In the genomic region with DNA sequence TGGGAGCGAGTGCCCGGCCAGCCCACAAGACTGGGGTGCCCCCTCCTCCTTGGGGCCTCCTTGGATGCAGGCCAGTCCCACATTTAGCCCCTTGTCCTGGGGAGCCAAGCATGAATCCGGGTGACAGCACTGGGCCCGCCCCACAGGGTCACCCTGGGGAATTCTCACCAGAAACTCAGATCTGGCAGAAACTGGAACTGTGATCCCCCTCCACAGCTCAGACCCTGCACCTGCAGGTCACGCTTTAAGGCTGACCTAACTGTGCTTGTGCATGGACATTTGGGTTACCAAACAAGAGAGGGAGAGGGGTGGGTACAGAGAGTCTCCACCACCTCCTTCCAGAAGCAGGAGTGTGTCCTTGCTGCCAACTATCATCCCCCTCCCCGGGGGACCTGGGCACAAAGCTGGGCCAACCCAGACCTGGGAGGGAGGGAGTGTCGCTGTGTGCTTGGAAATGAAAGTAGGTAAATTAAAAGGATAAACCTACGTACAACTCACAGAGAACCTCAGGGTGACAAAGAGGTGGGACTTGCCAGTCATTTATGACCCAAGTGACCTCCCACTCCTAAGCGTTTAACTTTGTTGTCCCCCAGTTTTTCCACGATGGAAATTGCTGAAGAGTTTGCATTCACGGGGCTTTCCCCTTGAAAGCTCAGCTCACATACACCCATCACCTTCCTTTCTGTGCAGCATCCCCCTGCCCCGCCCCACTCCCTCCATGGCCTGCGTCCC, we compare ENCODE assay signal across 11 cellular contexts. TPM values are rescaled to one million over a fixed set of nuclear protein-coding genes. Genes with fewer than 3 reads are reported as not detected.
A peak's percentile ranks its signal among the peaks of the same experiment; 100 is the strongest.
DNase-seq lines count a peak whose midpoint lies in the region; ATAC-seq and FAIRE-seq lines count a peak whose summit lies in the region.
"Had no signal": no experiment of that assay in that cellular context is flagged by ENCODE, and none has a peak within 500 bp of the region (broad histone marks: within the 10 kb centered on the region; RNA-seq: fewer than 3 reads in every experiment).

No MANE protein-coding gene starts in this region.

- ATAC-seq in GM21717 (IDR thresholded peaks at IDR 0.05; ENCODE audit: unreplicated experiment) (peak; percentile 61), HG03521 (IDR thresholded peaks at IDR 0.05; ENCODE audit: unreplicated experiment) (peak; percentile 41)
- peak; percentile 89 for ATAC-seq in stimulated activated memory B cell treated with anti-CD40 and anti-IgM and Interleukin-4, amounts not matched to agents 10 μg/mL and 1 μg/mL and 100 μg/mL, for 72 hours
- ATAC-seq: Panc1 had no signal

- peaks cover 36% of the 10 kb centered on the region for H3K4me1 Mint-ChIP-seq in activated CD4-positive, alpha-beta memory T cell treated with anti-CD3 and anti-CD28 coated beads for 36 hours (ENCODE audit: low read depth)
- H3K4me1 Mint-ChIP-seq in activated CD4-positive, alpha-beta memory T cell treated with anti-CD3 and anti-CD28 coated beads, Interleukin-2, amount 10 ng/mL, durations not matched to agents 7 days and 5 days = peaks cover 33% of the 10 kb centered on the region
- H3K4me1 Mint-ChIP-seq in stimulated activated memory B cell treated with anti-CD40 and anti-IgM and Interleukin-4, amounts not matched to agents 10 μg/mL and 1 μg/mL and 100 μg/mL, for 72 hours = peaks cover 90% of the 10 kb centered on the region

- no peaks in the 10 kb centered on the region for H3K9me3 Mint-ChIP-seq in activated CD4-positive, alpha-beta memory T cell treated with anti-CD3 and anti-CD28 coated beads for 36 hours
- no peaks in the 10 kb centered on the region for H3K9me3 Mint-ChIP-seq in activated CD4-positive, alpha-beta memory T cell treated with anti-CD3 and anti-CD28 coated beads, Interleukin-2, amount 10 ng/mL, durations not matched to agents 7 days and 5 days
- no peaks in the 10 kb centered on the region for H3K9me3 Mint-ChIP-seq in stimulated activated memory B cell treated with anti-CD40 and anti-IgM and Interleukin-4, amounts not matched to agents 10 μg/mL and 1 μg/mL and 100 μg/mL, for 72 hours
- H3K9me3 Mint-ChIP-seq: activated naive CD8-positive, alpha-beta T cell treated with anti-CD3 and anti-CD28 coated beads, Interleukin-2, amount 10 ng/mL, durations not matched to agents 7 days and 5 days had no signal

- CTCF ChIA-PET in activated CD4-positive, alpha-beta memory T cell treated with anti-CD3 and anti-CD28 coated beads for 36 hours (lab: Charles Lee) = interaction anchor here (1.5 to 2.5 kb wide), 4 partner anchors 9 to 113 kb away, joined by 5 to 7 read pairs (median 6); a partner anchor contains a TSS
- CTCF ChIA-PET in activated CD4-positive, alpha-beta memory T cell treated with anti-CD3 and anti-CD28 coated beads, Interleukin-2, amount 10 ng/mL, durations not matched to agents 7 days and 5 days (lab: Charles Lee) = interaction anchor here (1.3 to 1.6 kb wide), 2 partner anchors 23 to 113 kb away, joined by 4 to 7 read pairs; no protein-coding TSS in a partner anchor

- no peak for FAIRE-seq in HTR-8/SVneo (lab: Jason Lieb, UNC)

- peaks cover 1% of the 10 kb centered on the region for H3K36me3 Mint-ChIP-seq in activated CD4-positive, alpha-beta memory T cell treated with anti-CD3 and anti-CD28 coated beads for 36 hours
- no peaks in the 10 kb centered on the region for H3K36me3 Mint-ChIP-seq in activated CD4-positive, alpha-beta memory T cell treated with anti-CD3 and anti-CD28 coated beads, Interleukin-2, amount 10 ng/mL, durations not matched to agents 7 days and 5 days (ENCODE audit: low read depth)
- H3K36me3 Mint-ChIP-seq in stimulated activated memory B cell treated with anti-CD40 and anti-IgM and Interleukin-4, amounts not matched to agents 10 μg/mL and 1 μg/mL and 100 μg/mL, for 72 hours = peaks cover 5% of the 10 kb centered on the region

- POLR2A ChIA-PET in activated CD4-positive, alpha-beta memory T cell treated with anti-CD3 and anti-CD28 coated beads for 36 hours (lab: Charles Lee) = no interaction called here
- POLR2A ChIA-PET in activated CD4-positive, alpha-beta memory T cell treated with anti-CD3 and anti-CD28 coated beads, Interleukin-2, amount 10 ng/mL, durations not matched to agents 7 days and 5 days (lab: Charles Lee) = no interaction called here

- DNase-seq in activated CD4-positive, alpha-beta memory T cell treated with anti-CD3 and anti-CD28 coated beads for 36 hours = peak; percentile 43
- no peak for DNase-seq in activated CD4-positive, alpha-beta memory T cell treated with anti-CD3 and anti-CD28 coated beads, Interleukin-2, amount 10 ng/mL, durations not matched to agents 7 days and 5 days
- DNase-seq in dermis blood vessel endothelial cell (no peak), HTR-8/SVneo (ENCODE audit: insufficient read length, low spot score) (no peak), LoVo (ENCODE audit: low spot score) (no peak)
- DNase-seq: activated naive CD8-positive, alpha-beta T cell treated with anti-CD3 and anti-CD28 coated beads, Interleukin-2, amount 10 ng/mL, durations not matched to agents 7 days and 5 days; substantia nigra had no signal

- no peak overlapping the region for H3K4me3 Mint-ChIP-seq in activated CD4-positive, alpha-beta memory T cell treated with anti-CD3 and anti-CD28 coated beads for 36 hours
- H3K4me3 Mint-ChIP-seq in activated CD4-positive, alpha-beta memory T cell treated with anti-CD3 and anti-CD28 coated beads, Interleukin-2, amount 10 ng/mL, durations not matched to agents 7 days and 5 days = no peak overlapping the region
- H3K4me3 Mint-ChIP-seq in stimulated activated memory B cell treated with anti-CD40 and anti-IgM and Interleukin-4, amounts not matched to agents 10 μg/mL and 1 μg/mL and 100 μg/mL, for 72 hours = peak overlapping the region; percentile 75

- H3K27ac Mint-ChIP-seq in activated CD4-positive, alpha-beta memory T cell treated with anti-CD3 and anti-CD28 coated beads for 36 hours = no peak overlapping the region
- H3K27ac Mint-ChIP-seq in activated CD4-positive, alpha-beta memory T cell treated with anti-CD3 and anti-CD28 coated beads, Interleukin-2, amount 10 ng/mL, durations not matched to agents 7 days and 5 days = no peak overlapping the region
- H3K27ac Mint-ChIP-seq in stimulated activated memory B cell treated with anti-CD40 and anti-IgM and Interleukin-4, amounts not matched to agents 10 μg/mL and 1 μg/mL and 100 μg/mL, for 72 hours = peak overlapping the region; percentile 94
- H3K27ac Mint-ChIP-seq: activated naive CD8-positive, alpha-beta T cell treated with anti-CD3 and anti-CD28 coated beads, Interleukin-2, amount 10 ng/mL, durations not matched to agents 7 days and 5 days had no signal

- intact Hi-C loops in activated CD4-positive, alpha-beta memory T cell treated with anti-CD3 and anti-CD28 coated beads for 36 hours (cut with micrococcal nuclease) = no loop called here

- no peaks in the 10 kb centered on the region for H3K27me3 Mint-ChIP-seq in activated CD4-positive, alpha-beta memory T cell treated with anti-CD3 and anti-CD28 coated beads for 36 hours
- peaks cover 2% of the 10 kb centered on the region for H3K27me3 Mint-ChIP-seq in activated CD4-positive, alpha-beta memory T cell treated with anti-CD3 and anti-CD28 coated beads, Interleukin-2, amount 10 ng/mL, durations not matched to agents 7 days and 5 days
- H3K27me3 Mint-ChIP-seq in stimulated activated memory B cell treated with anti-CD40 and anti-IgM and Interleukin-4, amounts not matched to agents 10 μg/mL and 1 μg/mL and 100 μg/mL, for 72 hours = no peaks in the 10 kb centered on the region

RNA-seq across cellular contexts. Expression of a gene that starts 9.1 kb away (rescaled TPM):
- total RNA-seq in activated CD4-positive, alpha-beta memory T cell treated with anti-CD3 and anti-CD28 coated beads for 36 hours = 10 to 100 TPM; 19.5 to 23.0 TPM
- total RNA-seq in activated CD4-positive, alpha-beta memory T cell treated with anti-CD3 and anti-CD28 coated beads, Interleukin-2, amount 10 ng/mL, durations not matched to agents 7 days and 5 days = 10 to 100 TPM; 25.4 to 26.8 TPM
- 38.7 and 69.9 TPM in 2 replicates for total RNA-seq in dermis blood vessel endothelial cell

RNA-seq across cellular contexts. Expression of a gene that starts 51.2 kb away (rescaled TPM):
- total RNA-seq in activated CD4-positive, alpha-beta memory T cell treated with anti-CD3 and anti-CD28 coated beads for 36 hours = 1 to 10 TPM; 1.5 to 1.6 TPM
- 1 to 10 TPM; 7.3 to 7.4 TPM for total RNA-seq in activated CD4-positive, alpha-beta memory T cell treated with anti-CD3 and anti-CD28 coated beads, Interleukin-2, amount 10 ng/mL, durations not matched to agents 7 days and 5 days
- total RNA-seq in dermis blood vessel endothelial cell = not detected in 2 replicates
